Comparison of ENCODE assay signal across 1 cellular context in the genomic region with DNA sequence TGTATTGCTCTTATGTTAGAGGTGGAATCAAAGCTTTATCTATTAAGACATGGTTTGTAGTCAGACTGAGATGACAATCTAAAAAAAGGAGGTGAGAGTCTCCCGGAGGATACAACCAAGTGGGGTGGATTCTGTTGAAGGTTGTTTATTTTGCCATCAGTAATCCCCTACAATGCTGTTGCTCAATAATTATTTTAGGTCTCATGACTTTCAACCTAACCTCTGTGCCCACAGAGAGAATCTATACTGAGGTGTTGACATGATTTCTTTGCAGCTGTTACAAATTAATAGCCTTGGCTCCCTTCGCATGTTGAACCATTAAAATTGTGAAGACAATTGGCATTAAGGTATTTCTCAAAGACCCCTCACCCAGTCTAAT.
TF ChIP-seq lines count a peak whose summit lies in the region.

No MANE protein-coding gene starts in this region.

TF ChIP-seq in H1, 55 proteins besides CTCF, POLR2A, EP300 and RAD21 (continued from another document):
- TF ChIP-seq, protein P1, sequence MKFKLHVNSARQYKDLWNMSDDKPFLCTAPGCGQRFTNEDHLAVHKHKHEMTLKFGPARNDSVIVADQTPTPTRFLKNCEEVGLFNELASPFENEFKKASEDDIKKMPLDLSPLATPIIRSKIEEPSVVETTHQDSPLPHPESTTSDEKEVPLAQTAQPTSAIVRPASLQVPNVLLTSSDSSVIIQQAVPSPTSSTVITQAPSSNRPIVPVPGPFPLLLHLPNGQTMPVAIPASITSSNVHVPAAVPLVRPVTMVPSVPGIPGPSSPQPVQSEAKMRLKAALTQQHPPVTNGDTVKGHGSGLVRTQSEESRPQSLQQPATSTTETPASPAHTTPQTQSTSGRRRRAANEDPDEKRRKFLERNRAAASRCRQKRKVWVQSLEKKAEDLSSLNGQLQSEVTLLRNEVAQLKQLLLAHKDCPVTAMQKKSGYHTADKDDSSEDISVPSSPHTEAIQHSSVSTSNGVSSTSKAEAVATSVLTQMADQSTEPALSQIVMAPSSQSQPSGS (IDR thresholded peaks at IDR 0.05; ENCODE audit: low read length): no peak
- TF ChIP-seq CHD7 (IDR thresholded peaks at IDR 0.05; ENCODE audit: insufficient replicate concordance, low read length) (no peak), KDM4A (IDR thresholded peaks at IDR 0.05; ENCODE audit: low read depth, low read length, severe bottlenecking) (no peak), CBX8 (IDR thresholded peaks at IDR 0.05; ENCODE audit: borderline replicate concordance, low read depth, low read length) (no peak), KDM1A (IDR thresholded peaks at IDR 0.05; ENCODE audit: borderline replicate concordance, low read length) (no peak), TAF1 (IDR thresholded peaks at IDR 0.05; ENCODE audit: low read depth, low read length) (no peak), CHD1 (IDR thresholded peaks at IDR 0.05; ENCODE audit: low read depth, low read length) (no peak), SP2 (IDR thresholded peaks at IDR 0.05; ENCODE audit: low read length) (no peak), NRF1 (IDR thresholded peaks at IDR 0.05; ENCODE audit: low read depth, low read length) (no peak), KDM5A (IDR thresholded peaks at IDR 0.05; ENCODE audit: low read length) (no peak)
TF ChIP-seq in H1: peak in this region for 0.
